1 cellular context compared by ENCODE assay signal in the genomic region with DNA sequence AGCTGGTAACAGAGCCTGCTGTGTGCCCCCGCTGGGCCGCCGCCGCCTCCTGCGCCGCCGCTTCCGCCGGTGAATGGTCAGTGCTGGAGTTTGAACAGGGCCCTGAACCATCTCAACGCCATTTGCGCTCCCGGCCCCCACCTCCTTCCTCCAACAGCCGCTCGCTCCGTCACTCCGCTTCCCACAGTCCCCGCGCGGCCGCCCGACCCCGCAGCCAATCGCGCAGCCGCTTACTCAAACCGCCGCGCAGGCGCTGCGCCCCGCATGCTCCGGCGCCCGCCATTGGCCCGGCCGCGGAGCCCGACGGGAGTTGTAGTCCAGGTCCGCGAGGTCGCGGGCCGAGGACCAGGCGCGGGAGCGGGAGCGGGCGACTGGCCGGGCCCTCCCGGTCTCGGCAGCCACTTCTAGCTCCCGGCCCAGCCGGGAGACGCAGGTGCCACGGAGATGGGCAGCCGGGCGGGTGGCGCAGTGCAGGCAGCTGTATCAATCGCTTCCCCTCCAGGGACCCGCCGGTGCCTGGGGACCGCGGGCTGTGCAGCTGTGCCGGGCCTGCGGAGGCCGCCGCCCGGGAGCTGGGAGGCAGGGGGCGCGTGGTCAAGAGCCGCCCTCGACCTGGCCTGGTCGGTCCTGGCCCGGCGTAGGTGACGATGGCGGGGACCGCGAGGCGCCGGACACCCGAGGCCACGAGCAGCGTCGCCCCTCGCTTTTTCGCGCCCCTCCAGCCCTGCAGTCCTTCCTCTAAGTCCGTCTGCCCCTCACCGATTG.
TF ChIP-seq lines count a peak whose summit lies in the region.

A gene with protein sequence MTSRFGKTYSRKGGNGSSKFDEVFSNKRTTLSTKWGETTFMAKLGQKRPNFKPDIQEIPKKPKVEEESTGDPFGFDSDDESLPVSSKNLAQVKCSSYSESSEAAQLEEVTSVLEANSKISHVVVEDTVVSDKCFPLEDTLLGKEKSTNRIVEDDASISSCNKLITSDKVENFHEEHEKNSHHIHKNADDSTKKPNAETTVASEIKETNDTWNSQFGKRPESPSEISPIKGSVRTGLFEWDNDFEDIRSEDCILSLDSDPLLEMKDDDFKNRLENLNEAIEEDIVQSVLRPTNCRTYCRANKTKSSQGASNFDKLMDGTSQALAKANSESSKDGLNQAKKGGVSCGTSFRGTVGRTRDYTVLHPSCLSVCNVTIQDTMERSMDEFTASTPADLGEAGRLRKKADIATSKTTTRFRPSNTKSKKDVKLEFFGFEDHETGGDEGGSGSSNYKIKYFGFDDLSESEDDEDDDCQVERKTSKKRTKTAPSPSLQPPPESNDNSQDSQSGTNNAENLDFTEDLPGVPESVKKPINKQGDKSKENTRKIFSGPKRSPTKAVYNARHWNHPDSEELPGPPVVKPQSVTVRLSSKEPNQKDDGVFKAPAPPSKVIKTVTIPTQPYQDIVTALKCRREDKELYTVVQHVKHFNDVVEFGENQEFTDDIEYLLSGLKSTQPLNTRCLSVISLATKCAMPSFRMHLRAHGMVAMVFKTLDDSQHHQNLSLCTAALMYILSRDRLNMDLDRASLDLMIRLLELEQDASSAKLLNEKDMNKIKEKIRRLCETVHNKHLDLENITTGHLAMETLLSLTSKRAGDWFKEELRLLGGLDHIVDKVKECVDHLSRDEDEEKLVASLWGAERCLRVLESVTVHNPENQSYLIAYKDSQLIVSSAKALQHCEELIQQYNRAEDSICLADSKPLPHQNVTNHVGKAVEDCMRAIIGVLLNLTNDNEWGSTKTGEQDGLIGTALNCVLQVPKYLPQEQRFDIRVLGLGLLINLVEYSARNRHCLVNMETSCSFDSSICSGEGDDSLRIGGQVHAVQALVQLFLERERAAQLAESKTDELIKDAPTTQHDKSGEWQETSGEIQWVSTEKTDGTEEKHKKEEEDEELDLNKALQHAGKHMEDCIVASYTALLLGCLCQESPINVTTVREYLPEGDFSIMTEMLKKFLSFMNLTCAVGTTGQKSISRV (N-terminal part only) (minus strand): TSS at position 173 of the 765 bp plus-strand sequence. CDS start 3,723 bp downstream, outside the sequence.

TF ChIP-seq in A549, 52 proteins besides CTCF, POLR2A, EP300 and RAD21 (continued from another document):
- TF ChIP-seq, protein P1, sequence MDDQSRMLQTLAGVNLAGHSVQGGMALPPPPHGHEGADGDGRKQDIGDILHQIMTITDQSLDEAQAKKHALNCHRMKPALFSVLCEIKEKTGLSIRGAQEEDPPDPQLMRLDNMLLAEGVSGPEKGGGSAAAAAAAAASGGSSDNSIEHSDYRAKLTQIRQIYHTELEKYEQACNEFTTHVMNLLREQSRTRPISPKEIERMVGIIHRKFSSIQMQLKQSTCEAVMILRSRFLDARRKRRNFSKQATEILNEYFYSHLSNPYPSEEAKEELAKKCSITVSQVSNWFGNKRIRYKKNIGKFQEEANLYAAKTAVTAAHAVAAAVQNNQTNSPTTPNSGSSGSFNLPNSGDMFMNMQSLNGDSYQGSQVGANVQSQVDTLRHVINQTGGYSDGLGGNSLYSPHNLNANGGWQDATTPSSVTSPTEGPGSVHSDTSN (IDR thresholded peaks at IDR 0.05), result no peak
- TF ChIP-seq ZNF302 (CRISPR knock-in tag; IDR thresholded peaks at IDR 0.05), result no peak
- TF ChIP-seq RFX5 (IDR thresholded peaks at IDR 0.05), result peak; percentile 18; the same call in 1 of the 2 replicates
- TF ChIP-seq GATA3 (IDR thresholded peaks at IDR 0.05; ENCODE audit: borderline replicate concordance), result no peak; the same call in 1 of the 2 replicates
- no peak for TF ChIP-seq ZSCAN20 (CRISPR knock-in tag; IDR thresholded peaks at IDR 0.05)
- no peak for TF ChIP-seq KDM5A (IDR thresholded peaks at IDR 0.05)
- TF ChIP-seq, protein P2, sequence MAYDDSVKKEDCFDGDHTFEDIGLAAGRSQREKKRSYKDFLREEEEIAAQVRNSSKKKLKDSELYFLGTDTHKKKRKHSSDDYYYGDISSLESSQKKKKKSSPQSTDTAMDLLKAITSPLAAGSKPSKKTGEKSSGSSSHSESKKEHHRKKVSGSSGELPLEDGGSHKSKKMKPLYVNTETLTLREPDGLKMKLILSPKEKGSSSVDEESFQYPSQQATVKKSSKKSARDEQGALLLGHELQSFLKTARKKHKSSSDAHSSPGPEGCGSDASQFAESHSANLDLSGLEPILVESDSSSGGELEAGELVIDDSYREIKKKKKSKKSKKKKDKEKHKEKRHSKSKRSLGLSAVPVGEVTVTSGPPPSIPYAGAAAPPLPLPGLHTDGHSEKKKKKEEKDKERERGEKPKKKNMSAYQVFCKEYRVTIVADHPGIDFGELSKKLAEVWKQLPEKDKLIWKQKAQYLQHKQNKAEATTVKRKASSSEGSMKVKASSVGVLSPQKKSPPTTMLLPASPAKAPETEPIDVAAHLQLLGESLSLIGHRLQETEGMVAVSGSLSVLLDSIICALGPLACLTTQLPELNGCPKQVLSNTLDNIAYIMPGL (CRISPR knock-in tag; IDR thresholded peaks at IDR 0.05; ENCODE audit: borderline replicate concordance), result 0 out of 2 replicates have a peak, but pooled peaks have one; percentile 44
- no peak for TF ChIP-seq TFCP2L1 (CRISPR knock-in tag; IDR thresholded peaks at IDR 0.05)
- TF ChIP-seq, protein P3, sequence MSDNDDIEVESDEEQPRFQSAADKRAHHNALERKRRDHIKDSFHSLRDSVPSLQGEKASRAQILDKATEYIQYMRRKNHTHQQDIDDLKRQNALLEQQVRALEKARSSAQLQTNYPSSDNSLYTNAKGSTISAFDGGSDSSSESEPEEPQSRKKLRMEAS (IDR thresholded peaks at IDR 0.05), result peak; percentile 67; the same call in 1 of the 2 replicates
- no peak for TF ChIP-seq SMC3 (IDR thresholded peaks at IDR 0.05)
- no peak for TF ChIP-seq RCOR1 (IDR thresholded peaks at IDR 0.05; ENCODE audit: low read depth, low read length)
- no peak for TF ChIP-seq MAFK (IDR thresholded peaks at IDR 0.05; ENCODE audit: partially characterized antibody)
- TF ChIP-seq, protein P4, sequence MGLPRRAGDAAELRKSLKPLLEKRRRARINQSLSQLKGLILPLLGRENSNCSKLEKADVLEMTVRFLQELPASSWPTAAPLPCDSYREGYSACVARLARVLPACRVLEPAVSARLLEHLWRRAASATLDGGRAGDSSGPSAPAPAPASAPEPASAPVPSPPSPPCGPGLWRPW (IDR thresholded peaks at IDR 0.05), result no peak
- TF ChIP-seq HDAC2 (IDR thresholded peaks at IDR 0.05), result no peak
- TF ChIP-seq, protein P5, sequence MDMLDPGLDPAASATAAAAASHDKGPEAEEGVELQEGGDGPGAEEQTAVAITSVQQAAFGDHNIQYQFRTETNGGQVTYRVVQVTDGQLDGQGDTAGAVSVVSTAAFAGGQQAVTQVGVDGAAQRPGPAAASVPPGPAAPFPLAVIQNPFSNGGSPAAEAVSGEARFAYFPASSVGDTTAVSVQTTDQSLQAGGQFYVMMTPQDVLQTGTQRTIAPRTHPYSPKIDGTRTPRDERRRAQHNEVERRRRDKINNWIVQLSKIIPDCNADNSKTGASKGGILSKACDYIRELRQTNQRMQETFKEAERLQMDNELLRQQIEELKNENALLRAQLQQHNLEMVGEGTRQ (IDR thresholded peaks at IDR 0.05), result no peak
- TF ChIP-seq SREBF2 (IDR thresholded peaks at IDR 0.05), result peak; percentile 25; the same call in 1 of the 2 replicates
- TF ChIP-seq, protein P6, sequence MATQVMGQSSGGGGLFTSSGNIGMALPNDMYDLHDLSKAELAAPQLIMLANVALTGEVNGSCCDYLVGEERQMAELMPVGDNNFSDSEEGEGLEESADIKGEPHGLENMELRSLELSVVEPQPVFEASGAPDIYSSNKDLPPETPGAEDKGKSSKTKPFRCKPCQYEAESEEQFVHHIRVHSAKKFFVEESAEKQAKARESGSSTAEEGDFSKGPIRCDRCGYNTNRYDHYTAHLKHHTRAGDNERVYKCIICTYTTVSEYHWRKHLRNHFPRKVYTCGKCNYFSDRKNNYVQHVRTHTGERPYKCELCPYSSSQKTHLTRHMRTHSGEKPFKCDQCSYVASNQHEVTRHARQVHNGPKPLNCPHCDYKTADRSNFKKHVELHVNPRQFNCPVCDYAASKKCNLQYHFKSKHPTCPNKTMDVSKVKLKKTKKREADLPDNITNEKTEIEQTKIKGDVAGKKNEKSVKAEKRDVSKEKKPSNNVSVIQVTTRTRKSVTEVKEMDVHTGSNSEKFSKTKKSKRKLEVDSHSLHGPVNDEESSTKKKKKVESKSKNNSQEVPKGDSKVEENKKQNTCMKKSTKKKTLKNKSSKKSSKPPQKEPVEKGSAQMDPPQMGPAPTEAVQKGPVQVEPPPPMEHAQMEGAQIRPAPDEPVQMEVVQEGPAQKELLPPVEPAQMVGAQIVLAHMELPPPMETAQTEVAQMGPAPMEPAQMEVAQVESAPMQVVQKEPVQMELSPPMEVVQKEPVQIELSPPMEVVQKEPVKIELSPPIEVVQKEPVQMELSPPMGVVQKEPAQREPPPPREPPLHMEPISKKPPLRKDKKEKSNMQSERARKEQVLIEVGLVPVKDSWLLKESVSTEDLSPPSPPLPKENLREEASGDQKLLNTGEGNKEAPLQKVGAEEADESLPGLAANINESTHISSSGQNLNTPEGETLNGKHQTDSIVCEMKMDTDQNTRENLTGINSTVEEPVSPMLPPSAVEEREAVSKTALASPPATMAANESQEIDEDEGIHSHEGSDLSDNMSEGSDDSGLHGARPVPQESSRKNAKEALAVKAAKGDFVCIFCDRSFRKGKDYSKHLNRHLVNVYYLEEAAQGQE (IDR thresholded peaks at IDR 0.05), result no peak
- TF ChIP-seq NPAS2 (CRISPR knock-in tag; IDR thresholded peaks at IDR 0.05; ENCODE audit: borderline replicate concordance), result no peak
- TF ChIP-seq, protein P7, sequence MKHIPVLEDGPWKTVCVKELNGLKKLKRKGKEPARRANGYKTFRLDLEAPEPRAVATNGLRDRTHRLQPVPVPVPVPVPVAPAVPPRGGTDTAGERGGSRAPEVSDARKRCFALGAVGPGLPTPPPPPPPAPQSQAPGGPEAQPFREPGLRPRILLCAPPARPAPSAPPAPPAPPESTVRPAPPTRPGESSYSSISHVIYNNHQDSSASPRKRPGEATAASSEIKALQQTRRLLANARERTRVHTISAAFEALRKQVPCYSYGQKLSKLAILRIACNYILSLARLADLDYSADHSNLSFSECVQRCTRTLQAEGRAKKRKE (CRISPR knock-in tag; IDR thresholded peaks at IDR 0.05; ENCODE audit: low read depth), result no peak
- TF ChIP-seq, protein P8, sequence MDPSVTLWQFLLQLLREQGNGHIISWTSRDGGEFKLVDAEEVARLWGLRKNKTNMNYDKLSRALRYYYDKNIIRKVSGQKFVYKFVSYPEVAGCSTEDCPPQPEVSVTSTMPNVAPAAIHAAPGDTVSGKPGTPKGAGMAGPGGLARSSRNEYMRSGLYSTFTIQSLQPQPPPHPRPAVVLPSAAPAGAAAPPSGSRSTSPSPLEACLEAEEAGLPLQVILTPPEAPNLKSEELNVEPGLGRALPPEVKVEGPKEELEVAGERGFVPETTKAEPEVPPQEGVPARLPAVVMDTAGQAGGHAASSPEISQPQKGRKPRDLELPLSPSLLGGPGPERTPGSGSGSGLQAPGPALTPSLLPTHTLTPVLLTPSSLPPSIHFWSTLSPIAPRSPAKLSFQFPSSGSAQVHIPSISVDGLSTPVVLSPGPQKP (IDR thresholded peaks at IDR 0.05; ENCODE audit: low read depth, low read length), result no peak
- no peak for TF ChIP-seq ZC3H11A (IDR thresholded peaks at IDR 0.05)
- no peak for TF ChIP-seq CEBPB (IDR thresholded peaks at IDR 0.05)
- TF ChIP-seq FOSB (CRISPR knock-in tag; IDR thresholded peaks at IDR 0.05), result no peak
- TF ChIP-seq, protein P9, sequence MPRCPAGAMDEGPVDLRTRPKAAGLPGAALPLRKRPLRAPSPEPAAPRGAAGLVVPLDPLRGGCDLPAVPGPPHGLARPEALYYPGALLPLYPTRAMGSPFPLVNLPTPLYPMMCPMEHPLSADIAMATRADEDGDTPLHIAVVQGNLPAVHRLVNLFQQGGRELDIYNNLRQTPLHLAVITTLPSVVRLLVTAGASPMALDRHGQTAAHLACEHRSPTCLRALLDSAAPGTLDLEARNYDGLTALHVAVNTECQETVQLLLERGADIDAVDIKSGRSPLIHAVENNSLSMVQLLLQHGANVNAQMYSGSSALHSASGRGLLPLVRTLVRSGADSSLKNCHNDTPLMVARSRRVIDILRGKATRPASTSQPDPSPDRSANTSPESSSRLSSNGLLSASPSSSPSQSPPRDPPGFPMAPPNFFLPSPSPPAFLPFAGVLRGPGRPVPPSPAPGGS (IDR thresholded peaks at IDR 0.05), result peak; percentile 76; the same call in 2 of the 3 replicates
- TF ChIP-seq CHD2 (IDR thresholded peaks at IDR 0.05; ENCODE audit: low read length, partially characterized antibody), result no peak
- TF ChIP-seq MAZ (IDR thresholded peaks at IDR 0.05; ENCODE audit: borderline replicate concordance, low read depth, low read length), result no peak
- TF ChIP-seq POLR2AphosphoS2 (conservative IDR thresholded peaks at IDR 0.05; ENCODE audit: low read length), result no peak
- 0 out of 2 replicates have a peak, but pooled peaks have one; percentile 37 for TF ChIP-seq MYC (IDR thresholded peaks at IDR 0.05; ENCODE audit: borderline replicate concordance, low read length)
- peak; percentile 85 for TF ChIP-seq PHF8 (IDR thresholded peaks at IDR 0.05; ENCODE audit: borderline replicate concordance, low read depth)
- TF ChIP-seq BHLHE40 (IDR thresholded peaks at IDR 0.05; ENCODE audit: low read depth, low read length), result no peak
- TF ChIP-seq, protein P10, sequence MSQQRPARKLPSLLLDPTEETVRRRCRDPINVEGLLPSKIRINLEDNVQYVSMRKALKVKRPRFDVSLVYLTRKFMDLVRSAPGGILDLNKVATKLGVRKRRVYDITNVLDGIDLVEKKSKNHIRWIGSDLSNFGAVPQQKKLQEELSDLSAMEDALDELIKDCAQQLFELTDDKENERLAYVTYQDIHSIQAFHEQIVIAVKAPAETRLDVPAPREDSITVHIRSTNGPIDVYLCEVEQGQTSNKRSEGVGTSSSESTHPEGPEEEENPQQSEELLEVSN (IDR thresholded peaks at IDR 0.05; ENCODE audit: borderline replicate concordance, low read depth), result peak; percentile 57
